ENCODE assay signal across 1 cellular context in genomic region chr13:106599875-106600797, GRCh38.
TF ChIP-seq lines count a peak whose summit lies in the region.

No MANE protein-coding gene starts in this region.

TF ChIP-seq in HepG2, 621 proteins besides CTCF, POLR2A, EP300 and RAD21 (continued from another document):
- TF ChIP-seq, protein P1, sequence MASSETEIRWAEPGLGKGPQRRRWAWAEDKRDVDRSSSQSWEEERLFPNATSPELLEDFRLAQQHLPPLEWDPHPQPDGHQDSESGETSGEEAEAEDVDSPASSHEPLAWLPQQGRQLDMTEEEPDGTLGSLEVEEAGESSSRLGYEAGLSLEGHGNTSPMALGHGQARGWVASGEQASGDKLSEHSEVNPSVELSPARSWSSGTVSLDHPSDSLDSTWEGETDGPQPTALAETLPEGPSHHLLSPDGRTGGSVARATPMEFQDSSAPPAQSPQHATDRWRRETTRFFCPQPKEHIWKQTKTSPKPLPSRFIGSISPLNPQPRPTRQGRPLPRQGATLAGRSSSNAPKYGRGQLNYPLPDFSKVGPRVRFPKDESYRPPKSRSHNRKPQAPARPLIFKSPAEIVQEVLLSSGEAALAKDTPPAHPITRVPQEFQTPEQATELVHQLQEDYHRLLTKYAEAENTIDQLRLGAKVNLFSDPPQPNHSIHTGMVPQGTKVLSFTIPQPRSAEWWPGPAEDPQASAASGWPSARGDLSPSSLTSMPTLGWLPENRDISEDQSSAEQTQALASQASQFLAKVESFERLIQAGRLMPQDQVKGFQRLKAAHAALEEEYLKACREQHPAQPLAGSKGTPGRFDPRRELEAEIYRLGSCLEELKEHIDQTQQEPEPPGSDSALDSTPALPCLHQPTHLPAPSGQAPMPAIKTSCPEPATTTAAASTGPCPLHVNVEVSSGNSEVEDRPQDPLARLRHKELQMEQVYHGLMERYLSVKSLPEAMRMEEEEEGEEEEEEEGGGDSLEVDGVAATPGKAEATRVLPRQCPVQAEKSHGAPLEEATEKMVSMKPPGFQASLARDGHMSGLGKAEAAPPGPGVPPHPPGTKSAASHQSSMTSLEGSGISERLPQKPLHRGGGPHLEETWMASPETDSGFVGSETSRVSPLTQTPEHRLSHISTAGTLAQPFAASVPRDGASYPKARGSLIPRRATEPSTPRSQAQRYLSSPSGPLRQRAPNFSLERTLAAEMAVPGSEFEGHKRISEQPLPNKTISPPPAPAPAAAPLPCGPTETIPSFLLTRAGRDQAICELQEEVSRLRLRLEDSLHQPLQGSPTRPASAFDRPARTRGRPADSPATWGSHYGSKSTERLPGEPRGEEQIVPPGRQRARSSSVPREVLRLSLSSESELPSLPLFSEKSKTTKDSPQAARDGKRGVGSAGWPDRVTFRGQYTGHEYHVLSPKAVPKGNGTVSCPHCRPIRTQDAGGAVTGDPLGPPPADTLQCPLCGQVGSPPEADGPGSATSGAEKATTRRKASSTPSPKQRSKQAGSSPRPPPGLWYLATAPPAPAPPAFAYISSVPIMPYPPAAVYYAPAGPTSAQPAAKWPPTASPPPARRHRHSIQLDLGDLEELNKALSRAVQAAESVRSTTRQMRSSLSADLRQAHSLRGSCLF (CRISPR knock-in tag; IDR thresholded peaks at IDR 0.05; ENCODE audit: borderline replicate concordance), result no peak
- TF ChIP-seq ZNF879 (CRISPR knock-in tag; IDR thresholded peaks at IDR 0.05), result no peak
TF ChIP-seq in HepG2: peak in this region for 1.
